ENCODE assay signal across 8 cellular contexts in genomic region chr2:85998071-85998991, GRCh38.
DNase-seq lines count a peak whose midpoint lies in the region; ATAC-seq and TF ChIP-seq lines count a peak whose summit lies in the region.

No MANE protein-coding gene starts in this region.

- no peak for DNase-seq in activated T-cell treated with anti-CD3 and anti-CD28 coated beads, Interleukin-2, amount 50 U/mL, for 72 hours
- DNase-seq in activated T-cell treated with anti-CD3 and anti-CD28 coated beads, Interleukin-2, amount 50 U/mL, for 48 hours, result no peak
- peak; percentile 78 for DNase-seq in astrocyte of the spinal cord (ENCODE audit: low read depth, low spot score)
- no peak for DNase-seq in memory B cell (ENCODE audit: low spot score in 2 of 2)
- DNase-seq in upper lobe of left lung, result peak; percentile 51 to 66
- DNase-seq in activated gamma-delta T cell (lab: John Stamatoyannopoulos, UW), result no peak

- TF ChIP-seq CTCF in astrocyte of the spinal cord (IDR thresholded peaks at IDR 0.05; ENCODE audit: low read depth, low read length) (no peak), upper lobe of left lung (IDR thresholded peaks at IDR 0.05) (no peak)

- H3K9me3 Mint-ChIP-seq in activated T-cell treated with anti-CD3 and anti-CD28 coated beads, Interleukin-2, amount 50 U/mL, for 72 hours, result peaks cover 0 to 2% of the 10 kb centered on the region in 2 donors
- H3K9me3 Mint-ChIP-seq in memory B cell, result peaks cover 2% of the 10 kb centered on the region

- peaks cover 56 to 73% (median 61%) of the 10 kb centered on the region in 4 donors for H3K4me1 ChIP-seq in upper lobe of left lung

- H3K27ac ChIP-seq in upper lobe of left lung, result peak overlapping the region; percentile 76 to 88 (median 84)

- no peak for TF ChIP-seq POLR2A in upper lobe of left lung (IDR thresholded peaks at IDR 0.05)

- in situ Hi-C loops in astrocyte of the spinal cord (cut with HindIII; ENCODE audit: low sequenced_read_pairs), result no loop called here

- no peak overlapping the region for H3K27ac Mint-ChIP-seq in activated T-cell treated with anti-CD3 and anti-CD28 coated beads, Interleukin-2, amount 50 U/mL, for 72 hours
- H3K27ac Mint-ChIP-seq in memory B cell, result peak overlapping the region; percentile 90

- no peaks in the 10 kb centered on the region for H3K9me3 ChIP-seq in upper lobe of left lung

- no peak for ATAC-seq in activated T-cell treated with anti-CD3 and anti-CD28 coated beads, Interleukin-2, amount 50 U/mL, for 72 hours (replicated peaks in 1 of 2)
- ATAC-seq in memory B cell (ENCODE audit: low read depth) (no peak), upper lobe of left lung (ENCODE audit: low FRiP score in 2 of 2) (peak; percentile 64 to 71), HG02759 (IDR thresholded peaks at IDR 0.05; ENCODE audit: unreplicated experiment) (no peak), GM21360 (IDR thresholded peaks at IDR 0.05; ENCODE audit: unreplicated experiment) (no peak)

- no peak for TF ChIP-seq EP300 in upper lobe of left lung (IDR thresholded peaks at IDR 0.05)

- H3K27me3 ChIP-seq in upper lobe of left lung, result no peaks in the 10 kb centered on the region

- 53 to 59% methylated on average over 14 to 18 of the region's 18 CpGs for WGBS in upper lobe of left lung, 2 donors

- peaks cover 11% of the 10 kb centered on the region for H3K27me3 Mint-ChIP-seq in activated T-cell treated with anti-CD3 and anti-CD28 coated beads, Interleukin-2, amount 50 U/mL, for 72 hours (ENCODE audit: low read depth)
- no peaks in the 10 kb centered on the region for H3K27me3 Mint-ChIP-seq in memory B cell

- H3K4me3 ChIP-seq in astrocyte of the spinal cord (ENCODE audit: low read depth, low read length) (no peak overlapping the region), upper lobe of left lung (no peak overlapping the region)

- no peaks in the 10 kb centered on the region for H3K36me3 ChIP-seq in upper lobe of left lung

- H3K4me1 Mint-ChIP-seq in activated T-cell treated with anti-CD3 and anti-CD28 coated beads, Interleukin-2, amount 50 U/mL, for 72 hours (ENCODE audit: low read depth), result peaks cover 61% of the 10 kb centered on the region
- H3K4me1 Mint-ChIP-seq in memory B cell, result peaks cover 60% of the 10 kb centered on the region

- peak overlapping the region; percentile 70 to 77 for H3K4me3 Mint-ChIP-seq in activated T-cell treated with anti-CD3 and anti-CD28 coated beads, Interleukin-2, amount 50 U/mL, for 72 hours
- H3K4me3 Mint-ChIP-seq in memory B cell, result peak overlapping the region; percentile 71

- no peaks in the 10 kb centered on the region for H3K36me3 Mint-ChIP-seq in activated T-cell treated with anti-CD3 and anti-CD28 coated beads, Interleukin-2, amount 50 U/mL, for 72 hours (ENCODE audit: insufficient read depth in 2 of 2)
- no peaks in the 10 kb centered on the region for H3K36me3 Mint-ChIP-seq in memory B cell

Comparison
In these comparisons a context has a peak if more than half of its experiments do, and no peak if none do; other contexts are left out.
1. ATAC-seq: peak in upper lobe of left lung (2 of 2); none in activated T-cell treated with anti-CD3 and anti-CD28 coated beads, Interleukin-2, amount 50 U/mL, for 72 hours (0 of 2), memory B cell (single experiment), HG02759 (single experiment) and GM21360 (single experiment).
2. DNase-seq: peak in astrocyte of the spinal cord (single experiment) and upper lobe of left lung (2 of 2); none in activated T-cell treated with anti-CD3 and anti-CD28 coated beads, Interleukin-2, amount 50 U/mL, for 72 hours (0 of 2), activated T-cell treated with anti-CD3 and anti-CD28 coated beads, Interleukin-2, amount 50 U/mL, for 48 hours (0 of 2), memory B cell (0 of 2) and activated gamma-delta T cell (single experiment).